Comparison of ENCODE assay signal across 9 cellular contexts in genomic region chr3:184636774-184637316, GRCh38.
A peak's percentile ranks its signal among the peaks of the same experiment; 100 is the strongest.
DNase-seq lines count a peak whose midpoint lies in the region; ATAC-seq and TF ChIP-seq lines count a peak whose summit lies in the region.
"Had no signal": no experiment of that assay in that cellular context is flagged by ENCODE, and none has a peak within 500 bp of the region (broad histone marks: within the 10 kb centered on the region; RNA-seq: fewer than 3 reads in every experiment).

No MANE protein-coding gene starts in this region.

- H3K4me1 ChIP-seq in fibroblast of lung (ENCODE audit: control insufficient read depth, extremely low read depth, insufficient read depth, low read length): no peaks in the 10 kb centered on the region

- no peak overlapping the region for H3K4me3 ChIP-seq in fibroblast of lung (replicated peaks in 1 of 4; ENCODE audit: control extremely low read depth in 1 of 4, insufficient read depth in 1 of 4, low read depth in 3 of 4, low read length in 4 of 4)

- TF ChIP-seq CTCF in fibroblast of lung (conservative IDR thresholded peaks at IDR 0.05 in 1 of 2, IDR thresholded peaks at IDR 0.05 in 1 of 2; ENCODE audit: low read depth in 1 of 2, low read length in 2 of 2): no peak

- peaks cover 20% of the 10 kb centered on the region for H3K27me3 ChIP-seq in fibroblast of lung (ENCODE audit: control insufficient read depth, insufficient read depth, low read length)

- H3K9ac ChIP-seq in fibroblast of lung (ENCODE audit: insufficient read depth, low read length): no peak overlapping the region

- H4K20me1 ChIP-seq in fibroblast of lung (ENCODE audit: control insufficient read depth, extremely low read depth, insufficient read depth, low read length): no peaks in the 10 kb centered on the region

- H3K79me2 ChIP-seq in fibroblast of lung (ENCODE audit: control insufficient read depth, insufficient read depth, low read length): no peaks in the 10 kb centered on the region

- H3K4me2 ChIP-seq in fibroblast of lung (ENCODE audit: extremely low read depth, insufficient read depth, low read length): no peak overlapping the region

- no peaks in the 10 kb centered on the region for H3K36me3 ChIP-seq in fibroblast of lung (ENCODE audit: control insufficient read depth, insufficient read depth, low read length)

- H3K9me3 ChIP-seq in fibroblast of lung (ENCODE audit: control insufficient read depth, insufficient read depth, low read depth, low read length): no peaks in the 10 kb centered on the region

- DNase-seq in DMS53 (lab: John Stamatoyannopoulos, UW) (peak; percentile 14), DMS53 treated with DMSO at 0.1 percent for 48 hours (lab: John Stamatoyannopoulos, UW; ENCODE audit: unreplicated experiment) (no peak), fibroblast of lung (ENCODE audit: low read depth in 2 of 2) (peak; percentile 58 to 86), germinal center (ENCODE audit: low spot score) (no peak)
- DNase-seq in activated CD4-positive, alpha-beta T cell treated with anti-CD3 and anti-CD28 coated beads for 48 hours: peak; percentile 67
- DNase-seq in stimulated activated CD8-positive, alpha-beta memory T cell treated with anti-CD3 and anti-CD28 coated beads, Interleukin-2, amount 100 ng/mL, for 48 hours (ENCODE audit: low read depth in 2 of 2): peak; percentile 23 to 42

- ATAC-seq in GM19351 (IDR thresholded peaks at IDR 0.05; ENCODE audit: unreplicated experiment) (no peak), GM19455 (IDR thresholded peaks at IDR 0.05; ENCODE audit: unreplicated experiment) (no peak)

- H2AFZ ChIP-seq in fibroblast of lung (ENCODE audit: low read length): no peak overlapping the region

- no peak overlapping the region for H3K27ac ChIP-seq in fibroblast of lung (ENCODE audit: insufficient read depth, low read length)
- H3K27ac ChIP-seq: 22Rv1 had no signal

Comparison
In these comparisons a context has a peak if more than half of its experiments do, and no peak if none do; other contexts are left out.
1. DNase-seq: peak in DMS53 (single experiment), activated CD4-positive, alpha-beta T cell treated with anti-CD3 and anti-CD28 coated beads for 48 hours (single experiment), fibroblast of lung (2 of 2) and stimulated activated CD8-positive, alpha-beta memory T cell treated with anti-CD3 and anti-CD28 coated beads, Interleukin-2, amount 100 ng/mL, for 48 hours (2 of 2); none in DMS53 treated with DMSO at 0.1 percent for 48 hours (single experiment) and germinal center (single experiment).